12 cellular contexts compared by ENCODE assay signal in genomic region chr2:202149155-202149762, GRCh38.
A peak's percentile ranks its signal among the peaks of the same experiment; 100 is the strongest.
DNase-seq lines count a peak whose midpoint lies in the region; ATAC-seq and TF ChIP-seq lines count a peak whose summit lies in the region.
"Had no signal": no experiment of that assay in that cellular context is flagged by ENCODE, and none has a peak within 500 bp of the region (broad histone marks: within the 10 kb centered on the region; RNA-seq: fewer than 3 reads in every experiment).

No MANE protein-coding gene starts in this region.

- H3K36me3 Mint-ChIP-seq in WTC11, result no peaks in the 10 kb centered on the region

- H3K27me3 Mint-ChIP-seq in WTC11 (ENCODE audit: low read depth), result peaks cover 4% of the 10 kb centered on the region; the same call in 1 of the 2 replicates

- ATAC-seq in WTC11, result peak; percentile 75
- peak in 3 of 4 donors; percentile 64 to 82 (median 68) for ATAC-seq in heart left ventricle
- ATAC-seq in GM21723 (IDR thresholded peaks at IDR 0.05; ENCODE audit: unreplicated experiment), result no peak
- no peak for ATAC-seq in HG03159 (IDR thresholded peaks at IDR 0.05; ENCODE audit: unreplicated experiment)
- no peak for ATAC-seq in esophagus mucosa
- ATAC-seq: activated naive CD8-positive, alpha-beta T cell treated with anti-CD3 and anti-CD28 coated beads, Interleukin-2, amount 50 U/mL, for 24 hours; PC-3 had no signal

- POLR2A ChIA-PET in WTC11 (lab: Charles Lee), result interaction anchor here (0.6 kb wide), 1 partner anchor 13 kb away, joined by 3 read pairs; no protein-coding TSS in a partner anchor

- intact Hi-C loops in heart left ventricle (cut with DNase I), result no loop called here

- H3K27ac ChIP-seq in ACC112 (ENCODE audit: low read depth, low read length) (no peak overlapping the region), heart left ventricle (peak overlapping the region in 6 of 12 donors; percentile 12 to 68 (median 40))
- H3K27ac ChIP-seq: BLaER1 had no signal

- peaks cover 4% of the 10 kb centered on the region; the same call in 1 of the 2 replicates for H3K9me3 Mint-ChIP-seq in WTC11
- H3K9me3 Mint-ChIP-seq: activated naive CD8-positive, alpha-beta T cell treated with anti-CD3 and anti-CD28 coated beads, Interleukin-2, amount 50 U/mL, for 24 hours had no signal

- H2AFZ ChIP-seq in ACC112 (ENCODE audit: low read length, unreplicated experiment), result peak overlapping the region; percentile 19

- no peaks in the 10 kb centered on the region for H3K79me2 ChIP-seq in ACC112 (ENCODE audit: control insufficient read depth, insufficient read depth, low read length, unreplicated experiment)

- H3K27ac Mint-ChIP-seq in WTC11, result peak overlapping the region; percentile 45; the same call in 1 of the 2 replicates
- H3K27ac Mint-ChIP-seq: activated naive CD8-positive, alpha-beta T cell treated with anti-CD3 and anti-CD28 coated beads, Interleukin-2, amount 50 U/mL, for 24 hours had no signal

- peaks cover 37% of the 10 kb centered on the region for H3K4me1 Mint-ChIP-seq in WTC11

- H3K27me3 ChIP-seq in ACC112 (ENCODE audit: insufficient read depth, low read length) (no peaks in the 10 kb centered on the region), heart left ventricle (no peaks in the 10 kb centered on the region)
- H3K27me3 ChIP-seq: BLaER1 had no signal

- H3K4me1 ChIP-seq in ACC112 (ENCODE audit: control insufficient read depth, insufficient read depth, low read length, unreplicated experiment), result peaks cover 24% of the 10 kb centered on the region
- peaks cover 0 to 30% (median 5%) of the 10 kb centered on the region in 12 donors for H3K4me1 ChIP-seq in heart left ventricle
- H3K4me1 ChIP-seq: BLaER1 had no signal

- H3K4me3 Mint-ChIP-seq in WTC11, result no peak overlapping the region
- H3K4me3 Mint-ChIP-seq: activated naive CD8-positive, alpha-beta T cell treated with anti-CD3 and anti-CD28 coated beads, Interleukin-2, amount 50 U/mL, for 24 hours had no signal

- no peaks in the 10 kb centered on the region for H3K36me3 ChIP-seq in ACC112 (ENCODE audit: insufficient read depth, low read length)
- H3K36me3 ChIP-seq in heart left ventricle, result no peaks in the 10 kb centered on the region
- H3K36me3 ChIP-seq: BLaER1 had no signal

- H3K9me3 ChIP-seq in heart left ventricle, result no peaks in the 10 kb centered on the region
- H3K9me3 ChIP-seq: BLaER1 had no signal

- no peak for TF ChIP-seq CTCF in WTC11 (IDR thresholded peaks at IDR 0.05)
- no peak for TF ChIP-seq CTCF in heart left ventricle (IDR thresholded peaks at IDR 0.05)

- DNase-seq in WTC11 (ENCODE audit: low spot score), result peak; percentile 16
- DNase-seq in heart left ventricle, result peak in 4 of 5 donors; percentile 29 to 71 (median 50)
- DNase-seq in occipital lobe (lab: John Stamatoyannopoulos, UW), result peak; percentile 60
- no peak for DNase-seq in NCI-H2171 treated with DMSO at 0.1 percent for 48 hours (lab: John Stamatoyannopoulos, UW)
- DNase-seq: activated CD4-positive, CD25-positive, alpha-beta regulatory T cell; activated naive CD8-positive, alpha-beta T cell treated with anti-CD3 and anti-CD28 coated beads, Interleukin-2, amount 50 U/mL, for 24 hours; PC-3 had no signal

- 37 to 58% (median 39%) methylated on average over 10 to 13 of the region's 13 CpGs for WGBS in heart left ventricle, 4 donors

- CTCF ChIA-PET in WTC11 (lab: Charles Lee), result interaction anchor here (0.6 to 2.9 kb wide), 13 partner anchors 8 to 295 kb away, joined by 3 to 9 read pairs (median 4); partner anchors contain the start of gene KIAA2012

- TF ChIP-seq POLR2A in heart left ventricle (IDR thresholded peaks at IDR 0.05), result no peak

- H3K4me3 ChIP-seq in ACC112 (ENCODE audit: low read depth, low read length) (no peak overlapping the region), heart left ventricle (no peak overlapping the region)
- H3K4me3 ChIP-seq: BLaER1 had no signal

TF ChIP-seq in WTC11, 78 proteins besides CTCF, POLR2A, EP300 and RAD21 (continues in another document):
- TF ChIP-seq RELA (CRISPR knock-in tag; IDR thresholded peaks at IDR 0.05; ENCODE audit: borderline replicate concordance) (no peak), SP1 (CRISPR knock-in tag; conservative IDR thresholded peaks at IDR 0.05) (no peak), ZNF425 (CRISPR knock-in tag; conservative IDR thresholded peaks at IDR 0.05) (no peak), SOX15 (CRISPR knock-in tag; IDR thresholded peaks at IDR 0.05) (no peak), OVOL2 (CRISPR knock-in tag; IDR thresholded peaks at IDR 0.05; ENCODE audit: borderline replicate concordance) (no peak), TCF7 (CRISPR knock-in tag; IDR thresholded peaks at IDR 0.05; ENCODE audit: low read depth) (no peak), ELF4 (CRISPR knock-in tag; IDR thresholded peaks at IDR 0.05; ENCODE audit: low read depth) (no peak), ZNF263 (CRISPR knock-in tag; IDR thresholded peaks at IDR 0.05; ENCODE audit: low read depth) (no peak)
- TF ChIP-seq, protein P1, sequence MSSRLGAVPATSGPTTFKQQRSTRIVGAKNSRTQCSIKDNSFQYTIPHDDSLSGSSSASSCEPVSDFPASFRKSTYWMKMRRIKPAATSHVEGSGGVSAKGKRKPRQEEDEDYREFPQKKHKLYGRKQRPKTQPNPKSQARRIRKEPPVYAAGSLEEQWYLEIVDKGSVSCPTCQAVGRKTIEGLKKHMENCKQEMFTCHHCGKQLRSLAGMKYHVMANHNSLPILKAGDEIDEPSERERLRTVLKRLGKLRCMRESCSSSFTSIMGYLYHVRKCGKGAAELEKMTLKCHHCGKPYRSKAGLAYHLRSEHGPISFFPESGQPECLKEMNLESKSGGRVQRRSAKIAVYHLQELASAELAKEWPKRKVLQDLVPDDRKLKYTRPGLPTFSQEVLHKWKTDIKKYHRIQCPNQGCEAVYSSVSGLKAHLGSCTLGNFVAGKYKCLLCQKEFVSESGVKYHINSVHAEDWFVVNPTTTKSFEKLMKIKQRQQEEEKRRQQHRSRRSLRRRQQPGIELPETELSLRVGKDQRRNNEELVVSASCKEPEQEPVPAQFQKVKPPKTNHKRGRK (CRISPR knock-in tag; IDR thresholded peaks at IDR 0.05; ENCODE audit: borderline replicate concordance), result no peak
- TF ChIP-seq, protein P2, sequence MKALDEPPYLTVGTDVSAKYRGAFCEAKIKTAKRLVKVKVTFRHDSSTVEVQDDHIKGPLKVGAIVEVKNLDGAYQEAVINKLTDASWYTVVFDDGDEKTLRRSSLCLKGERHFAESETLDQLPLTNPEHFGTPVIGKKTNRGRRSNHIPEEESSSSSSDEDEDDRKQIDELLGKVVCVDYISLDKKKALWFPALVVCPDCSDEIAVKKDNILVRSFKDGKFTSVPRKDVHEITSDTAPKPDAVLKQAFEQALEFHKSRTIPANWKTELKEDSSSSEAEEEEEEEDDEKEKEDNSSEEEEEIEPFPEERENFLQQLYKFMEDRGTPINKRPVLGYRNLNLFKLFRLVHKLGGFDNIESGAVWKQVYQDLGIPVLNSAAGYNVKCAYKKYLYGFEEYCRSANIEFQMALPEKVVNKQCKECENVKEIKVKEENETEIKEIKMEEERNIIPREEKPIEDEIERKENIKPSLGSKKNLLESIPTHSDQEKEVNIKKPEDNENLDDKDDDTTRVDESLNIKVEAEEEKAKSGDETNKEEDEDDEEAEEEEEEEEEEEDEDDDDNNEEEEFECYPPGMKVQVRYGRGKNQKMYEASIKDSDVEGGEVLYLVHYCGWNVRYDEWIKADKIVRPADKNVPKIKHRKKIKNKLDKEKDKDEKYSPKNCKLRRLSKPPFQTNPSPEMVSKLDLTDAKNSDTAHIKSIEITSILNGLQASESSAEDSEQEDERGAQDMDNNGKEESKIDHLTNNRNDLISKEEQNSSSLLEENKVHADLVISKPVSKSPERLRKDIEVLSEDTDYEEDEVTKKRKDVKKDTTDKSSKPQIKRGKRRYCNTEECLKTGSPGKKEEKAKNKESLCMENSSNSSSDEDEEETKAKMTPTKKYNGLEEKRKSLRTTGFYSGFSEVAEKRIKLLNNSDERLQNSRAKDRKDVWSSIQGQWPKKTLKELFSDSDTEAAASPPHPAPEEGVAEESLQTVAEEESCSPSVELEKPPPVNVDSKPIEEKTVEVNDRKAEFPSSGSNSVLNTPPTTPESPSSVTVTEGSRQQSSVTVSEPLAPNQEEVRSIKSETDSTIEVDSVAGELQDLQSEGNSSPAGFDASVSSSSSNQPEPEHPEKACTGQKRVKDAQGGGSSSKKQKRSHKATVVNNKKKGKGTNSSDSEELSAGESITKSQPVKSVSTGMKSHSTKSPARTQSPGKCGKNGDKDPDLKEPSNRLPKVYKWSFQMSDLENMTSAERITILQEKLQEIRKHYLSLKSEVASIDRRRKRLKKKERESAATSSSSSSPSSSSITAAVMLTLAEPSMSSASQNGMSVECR (CRISPR knock-in tag; IDR thresholded peaks at IDR 0.05; ENCODE audit: borderline replicate concordance), result no peak

Comparison
In these comparisons a context has a peak if more than half of its experiments do, and no peak if none do; other contexts are left out.
1. ATAC-seq: peak in WTC11 (single experiment) and heart left ventricle (3 of 4); none in GM21723 (single experiment), HG03159 (single experiment) and esophagus mucosa (single experiment).